1 cellular context compared by ENCODE assay signal in the genomic region with DNA sequence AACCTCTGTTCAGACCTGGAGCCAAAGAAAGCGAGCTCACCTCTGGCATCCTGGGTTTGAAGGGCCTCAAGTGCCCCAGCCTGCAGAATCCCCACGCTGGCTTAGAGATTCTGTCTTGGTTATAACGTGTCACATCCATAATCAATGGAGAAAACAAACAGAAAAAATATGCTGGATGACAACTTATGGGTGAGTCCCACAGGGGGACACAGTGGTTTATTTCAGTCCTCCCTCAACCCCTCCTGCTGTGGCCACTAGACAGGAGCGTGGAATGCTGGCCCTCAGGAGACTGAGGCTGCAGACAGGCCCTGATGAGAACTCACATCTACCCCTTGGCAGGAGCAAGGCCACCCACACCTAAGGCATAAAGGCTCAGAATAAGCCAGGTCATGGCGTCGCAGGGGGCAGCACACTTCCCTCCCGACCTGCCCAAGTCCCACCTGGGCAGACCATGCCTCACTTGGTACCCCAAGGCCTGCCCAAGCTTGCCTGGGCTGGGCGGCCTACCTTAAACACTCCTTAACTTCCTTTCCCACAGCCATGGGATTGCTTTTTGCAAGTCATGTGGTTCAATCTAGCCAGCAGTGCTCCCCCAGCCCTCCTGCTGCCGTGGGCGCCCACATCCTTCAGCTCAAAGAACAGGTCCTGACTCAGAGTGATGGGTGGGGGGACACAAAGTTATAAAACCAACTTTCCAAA.
TF ChIP-seq lines count a peak whose summit lies in the region.

No MANE protein-coding gene starts in this region.

TF ChIP-seq in GM23338, 12 proteins besides CTCF, POLR2A, EP300 and RAD21 (continued from another document):
- TF ChIP-seq, protein P1, sequence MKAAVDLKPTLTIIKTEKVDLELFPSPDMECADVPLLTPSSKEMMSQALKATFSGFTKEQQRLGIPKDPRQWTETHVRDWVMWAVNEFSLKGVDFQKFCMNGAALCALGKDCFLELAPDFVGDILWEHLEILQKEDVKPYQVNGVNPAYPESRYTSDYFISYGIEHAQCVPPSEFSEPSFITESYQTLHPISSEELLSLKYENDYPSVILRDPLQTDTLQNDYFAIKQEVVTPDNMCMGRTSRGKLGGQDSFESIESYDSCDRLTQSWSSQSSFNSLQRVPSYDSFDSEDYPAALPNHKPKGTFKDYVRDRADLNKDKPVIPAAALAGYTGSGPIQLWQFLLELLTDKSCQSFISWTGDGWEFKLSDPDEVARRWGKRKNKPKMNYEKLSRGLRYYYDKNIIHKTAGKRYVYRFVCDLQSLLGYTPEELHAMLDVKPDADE (IDR thresholded peaks at IDR 0.05): no peak
- TF ChIP-seq, protein P2, sequence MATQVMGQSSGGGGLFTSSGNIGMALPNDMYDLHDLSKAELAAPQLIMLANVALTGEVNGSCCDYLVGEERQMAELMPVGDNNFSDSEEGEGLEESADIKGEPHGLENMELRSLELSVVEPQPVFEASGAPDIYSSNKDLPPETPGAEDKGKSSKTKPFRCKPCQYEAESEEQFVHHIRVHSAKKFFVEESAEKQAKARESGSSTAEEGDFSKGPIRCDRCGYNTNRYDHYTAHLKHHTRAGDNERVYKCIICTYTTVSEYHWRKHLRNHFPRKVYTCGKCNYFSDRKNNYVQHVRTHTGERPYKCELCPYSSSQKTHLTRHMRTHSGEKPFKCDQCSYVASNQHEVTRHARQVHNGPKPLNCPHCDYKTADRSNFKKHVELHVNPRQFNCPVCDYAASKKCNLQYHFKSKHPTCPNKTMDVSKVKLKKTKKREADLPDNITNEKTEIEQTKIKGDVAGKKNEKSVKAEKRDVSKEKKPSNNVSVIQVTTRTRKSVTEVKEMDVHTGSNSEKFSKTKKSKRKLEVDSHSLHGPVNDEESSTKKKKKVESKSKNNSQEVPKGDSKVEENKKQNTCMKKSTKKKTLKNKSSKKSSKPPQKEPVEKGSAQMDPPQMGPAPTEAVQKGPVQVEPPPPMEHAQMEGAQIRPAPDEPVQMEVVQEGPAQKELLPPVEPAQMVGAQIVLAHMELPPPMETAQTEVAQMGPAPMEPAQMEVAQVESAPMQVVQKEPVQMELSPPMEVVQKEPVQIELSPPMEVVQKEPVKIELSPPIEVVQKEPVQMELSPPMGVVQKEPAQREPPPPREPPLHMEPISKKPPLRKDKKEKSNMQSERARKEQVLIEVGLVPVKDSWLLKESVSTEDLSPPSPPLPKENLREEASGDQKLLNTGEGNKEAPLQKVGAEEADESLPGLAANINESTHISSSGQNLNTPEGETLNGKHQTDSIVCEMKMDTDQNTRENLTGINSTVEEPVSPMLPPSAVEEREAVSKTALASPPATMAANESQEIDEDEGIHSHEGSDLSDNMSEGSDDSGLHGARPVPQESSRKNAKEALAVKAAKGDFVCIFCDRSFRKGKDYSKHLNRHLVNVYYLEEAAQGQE (IDR thresholded peaks at IDR 0.05; ENCODE audit: unreplicated experiment): no peak
- no peak for TF ChIP-seq ZNF331 (CRISPR knock-in tag; IDR thresholded peaks at IDR 0.05; ENCODE audit: low read depth)
- no peak for TF ChIP-seq NANOG (IDR thresholded peaks at IDR 0.05; ENCODE audit: borderline replicate concordance)
